In the genomic region with DNA sequence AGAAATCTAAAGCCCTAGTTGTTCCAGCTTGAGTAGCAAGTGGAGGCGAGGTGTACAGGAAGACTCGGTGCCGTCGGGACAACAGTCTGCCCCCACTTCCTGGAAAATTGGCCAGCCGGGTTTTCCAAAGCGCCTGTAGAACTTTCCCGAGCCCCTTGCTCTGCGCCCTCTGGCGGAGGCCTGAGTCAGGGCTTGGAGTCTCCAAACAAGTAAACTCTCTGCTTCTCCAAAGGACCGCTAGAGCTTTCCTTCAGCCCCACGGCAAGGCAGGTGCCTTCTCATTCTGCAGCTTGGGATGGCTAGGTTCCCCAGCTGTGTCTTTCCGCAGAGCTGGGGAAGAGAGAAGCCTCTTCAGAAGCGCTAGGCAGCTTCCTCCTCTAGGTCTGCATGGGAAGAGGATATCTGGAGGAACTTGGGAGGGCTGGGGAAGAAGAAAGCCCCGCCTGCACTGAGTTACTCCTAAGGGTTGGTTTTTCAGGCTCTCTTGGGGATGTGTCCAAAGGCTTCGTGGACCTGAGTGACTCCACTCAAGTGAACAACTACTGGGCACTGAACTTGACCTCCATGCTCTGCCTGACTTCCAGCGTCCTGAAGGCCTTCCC, we compare ENCODE assay signal across 9 cellular contexts. TPM values are rescaled to one million over a fixed set of nuclear protein-coding genes. Genes with fewer than 3 reads are reported as not detected.
DNase-seq lines count a peak whose midpoint lies in the region; ATAC-seq and TF ChIP-seq lines count a peak whose summit lies in the region.
"Had no signal": no experiment of that assay in that cellular context is flagged by ENCODE, and none has a peak within 500 bp of the region (broad histone marks: within the 10 kb centered on the region; RNA-seq: fewer than 3 reads in every experiment).

No MANE protein-coding gene starts in this region.

- POLR2A ChIA-PET in activated CD4-positive, alpha-beta memory T cell treated with anti-CD3 and anti-CD28 coated beads, Interleukin-2, amount 10 ng/mL, durations not matched to agents 7 days and 5 days (lab: Charles Lee) = interaction anchor here (0.8 kb wide), 1 partner anchor 81 kb away, joined by 3 read pairs; no protein-coding TSS in a partner anchor

- H4K20me1 ChIP-seq in BLaER1 treated with 17β-estradiol and CSF1 and Interleukin-3, amounts not matched to agents 10 nM and 100 nM = peaks cover 13 to 48% (median 31%) of the 10 kb centered on the region in 11 experiments; a peak in 21 of 22 replicates

- CTCF ChIA-PET in activated CD4-positive, alpha-beta memory T cell treated with anti-CD3 and anti-CD28 coated beads, Interleukin-2, amount 10 ng/mL, durations not matched to agents 7 days and 5 days (lab: Charles Lee) = interaction anchor here (0.6 to 3.1 kb wide), 25 partner anchors 8 to 406 kb away, joined by 3 to 15 read pairs (median 4); partner anchors contain the start of gene EGR4

- 17 to 20% methylated on average over 8 to 16 of the region's 16 CpGs for WGBS in endodermal cell (ENCODE audit: insufficient coverage in 1 of 2, insufficient read length in 1 of 2), 2 experiments

- H3K36me3 Mint-ChIP-seq in activated CD4-positive, alpha-beta memory T cell treated with anti-CD3 and anti-CD28 coated beads, Interleukin-2, amount 10 ng/mL, durations not matched to agents 7 days and 5 days (ENCODE audit: low read depth) = no peaks in the 10 kb centered on the region
- H3K36me3 Mint-ChIP-seq in endodermal cell (ENCODE audit: low read depth) (no peaks in the 10 kb centered on the region), memory B cell (no peaks in the 10 kb centered on the region)

- H3K9me3 Mint-ChIP-seq in activated CD4-positive, alpha-beta memory T cell treated with anti-CD3 and anti-CD28 coated beads, Interleukin-2, amount 10 ng/mL, durations not matched to agents 7 days and 5 days = no peaks in the 10 kb centered on the region
- H3K9me3 Mint-ChIP-seq in endodermal cell (no peaks in the 10 kb centered on the region), memory B cell (no peaks in the 10 kb centered on the region)

- H3K27ac ChIP-seq in BLaER1 treated with 17β-estradiol and CSF1 and Interleukin-3, amounts not matched to agents 10 nM and 100 nM = peak overlapping the region; percentile 13 to 70 (median 52); a peak in 17 of 22 replicates
- no peak overlapping the region for H3K27ac ChIP-seq in endodermal cell (ENCODE audit: low read depth, low read length)

- H3K4me3 ChIP-seq in BLaER1 treated with 17β-estradiol and CSF1 and Interleukin-3, amounts not matched to agents 10 nM and 100 nM = peak overlapping the region; percentile 70 to 91 (median 80)
- peak overlapping the region; percentile 89 for H3K4me3 ChIP-seq in endodermal cell (ENCODE audit: low read length)

- H3K27me3 ChIP-seq in BLaER1 treated with 17β-estradiol and CSF1 and Interleukin-3, amounts not matched to agents 10 nM and 100 nM = peaks cover 0 to 19% (median 15%) of the 10 kb centered on the region in 11 experiments; a peak in 13 of 22 replicates
- H3K27me3 ChIP-seq in endodermal cell (ENCODE audit: control insufficient read depth, insufficient read depth, low read length, poor library complexity, severe bottlenecking) = peaks cover 51% of the 10 kb centered on the region

- H3K4me2 ChIP-seq in BLaER1 treated with 17β-estradiol and CSF1 and Interleukin-3, amounts not matched to agents 10 nM and 100 nM = peak overlapping the region; percentile 83 to 98 (median 96)

- ATAC-seq in GM19372 (IDR thresholded peaks at IDR 0.05; ENCODE audit: low read depth, unreplicated experiment) = peak; percentile 44
- peak; percentile 15 for ATAC-seq in HG03520 (IDR thresholded peaks at IDR 0.05; ENCODE audit: unreplicated experiment)
- ATAC-seq in memory B cell (ENCODE audit: low read depth) = peak; percentile 49

- DNase-seq in NCI-H526 treated with DMSO at 0.1 percent for 48 hours (lab: John Stamatoyannopoulos, UW) (peak; percentile 79), endodermal cell (peak; percentile 97), memory B cell (ENCODE audit: low spot score in 2 of 2) (peak; percentile 30 to 44)
- DNase-seq in activated CD4-positive, alpha-beta memory T cell treated with anti-CD3 and anti-CD28 coated beads, Interleukin-2, amount 10 ng/mL, durations not matched to agents 7 days and 5 days = peak; percentile 54
- peak; percentile 24 for DNase-seq in stimulated activated CD8-positive, alpha-beta memory T cell treated with anti-CD3 and anti-CD28 coated beads, Interleukin-12 subunit alpha, Interleukin-12 subunit beta, amount 100 ng/mL, for 1 hour (ENCODE audit: low read depth)

- peaks cover 0 to 15% (median 11%) of the 10 kb centered on the region in 11 experiments; a peak in 13 of 22 replicates for H3K36me3 ChIP-seq in BLaER1 treated with 17β-estradiol and CSF1 and Interleukin-3, amounts not matched to agents 10 nM and 100 nM
- H3K36me3 ChIP-seq in endodermal cell (ENCODE audit: control insufficient read depth, insufficient read depth, low read length) = no peaks in the 10 kb centered on the region

- H3K27me3 Mint-ChIP-seq in activated CD4-positive, alpha-beta memory T cell treated with anti-CD3 and anti-CD28 coated beads, Interleukin-2, amount 10 ng/mL, durations not matched to agents 7 days and 5 days = peaks cover 48% of the 10 kb centered on the region
- peaks cover 46% of the 10 kb centered on the region for H3K27me3 Mint-ChIP-seq in endodermal cell (ENCODE audit: insufficient read depth)
- H3K27me3 Mint-ChIP-seq in memory B cell = peaks cover 29% of the 10 kb centered on the region

- no peaks in the 10 kb centered on the region for H3K9me3 ChIP-seq in BLaER1 treated with 17β-estradiol and CSF1 and Interleukin-3, amounts not matched to agents 10 nM and 100 nM (replicated peaks in 1 of 11)
- H3K9me3 ChIP-seq in endodermal cell (ENCODE audit: control insufficient read depth, low read length) = no peaks in the 10 kb centered on the region

- peaks cover 6% of the 10 kb centered on the region for H3K4me1 Mint-ChIP-seq in activated CD4-positive, alpha-beta memory T cell treated with anti-CD3 and anti-CD28 coated beads, Interleukin-2, amount 10 ng/mL, durations not matched to agents 7 days and 5 days
- peaks cover 5% of the 10 kb centered on the region for H3K4me1 Mint-ChIP-seq in endodermal cell
- H3K4me1 Mint-ChIP-seq in memory B cell = peaks cover 6% of the 10 kb centered on the region

- TF ChIP-seq CTCF in endodermal cell (conservative IDR thresholded peaks at IDR 0.05) = peak; percentile 97

- peak overlapping the region; percentile 66 to 81 (median 75) for H3K9ac ChIP-seq in BLaER1 treated with 17β-estradiol and CSF1 and Interleukin-3, amounts not matched to agents 10 nM and 100 nM
- no peak overlapping the region for H3K9ac ChIP-seq in endodermal cell (ENCODE audit: extremely low read depth, low read length, poor library complexity, severe bottlenecking)

- peak overlapping the region; percentile 60 for H3K4me3 Mint-ChIP-seq in activated CD4-positive, alpha-beta memory T cell treated with anti-CD3 and anti-CD28 coated beads, Interleukin-2, amount 10 ng/mL, durations not matched to agents 7 days and 5 days
- H3K4me3 Mint-ChIP-seq in endodermal cell (peak overlapping the region; percentile 62), memory B cell (peak overlapping the region; percentile 81)

- H3K27ac Mint-ChIP-seq in activated CD4-positive, alpha-beta memory T cell treated with anti-CD3 and anti-CD28 coated beads, Interleukin-2, amount 10 ng/mL, durations not matched to agents 7 days and 5 days = no peak overlapping the region
- no peak overlapping the region for H3K27ac Mint-ChIP-seq in endodermal cell
- H3K27ac Mint-ChIP-seq in memory B cell = no peak overlapping the region

- H3K4me1 ChIP-seq in BLaER1 treated with 17β-estradiol and CSF1 and Interleukin-3, amounts not matched to agents 10 nM and 100 nM = peaks cover 19 to 51% (median 33%) of the 10 kb centered on the region in 10 experiments
- H3K4me1 ChIP-seq in endodermal cell (ENCODE audit: control insufficient read depth, insufficient read depth, low read length) = no peaks in the 10 kb centered on the region

RNA-seq across cellular contexts. Expression of gene SPR, which starts 0.7 kb away (rescaled TPM):
- under 1 TPM; 0.63 to 0.71 TPM for total RNA-seq in activated CD4-positive, alpha-beta memory T cell treated with anti-CD3 and anti-CD28 coated beads, Interleukin-2, amount 10 ng/mL, durations not matched to agents 7 days and 5 days
- 10 to 100 TPM; 13.7 to 15.2 TPM for total RNA-seq in endodermal cell
- 2.5 TPM for polyA plus RNA-seq in endodermal cell (2013, experiment 1 of 2)
- polyA plus RNA-seq in endodermal cell (2013, experiment 2 of 2) = 1.7 TPM

RNA-seq across cellular contexts. Expression of gene EMX1, which starts 29.4 kb away (rescaled TPM):
- not detected for total RNA-seq in activated CD4-positive, alpha-beta memory T cell treated with anti-CD3 and anti-CD28 coated beads, Interleukin-2, amount 10 ng/mL, durations not matched to agents 7 days and 5 days
- 1 to 10 TPM in 1 of 2 donors, under 1 TPM in 1; 0.35 to 1.1 TPM for total RNA-seq in endodermal cell
- 0.25 TPM for polyA plus RNA-seq in endodermal cell (2013, experiment 1 of 2)
- 0.17 TPM for polyA plus RNA-seq in endodermal cell (2013, experiment 2 of 2)
- total RNA-seq: T-helper 1 cell treated with Interleukin-12 subunit alpha and Interleukin-12 subunit beta and Interleukin-4 antibody, amounts not matched to agents 30 ng/mL and 1 ng/mL, for 36 hours had no signal

Comparison
In these comparisons a context has a peak if more than half of its experiments do, and no peak if none do; other contexts are left out.
1. DNase-seq: peak in every context shown above with its lines; median percentile 97 in endodermal cell; 79 in NCI-H526 treated with DMSO at 0.1 percent for 48 hours; 54 in activated CD4-positive, alpha-beta memory T cell treated with anti-CD3 and anti-CD28 coated beads, Interleukin-2, amount 10 ng/mL, durations not matched to agents 7 days and 5 days; 37 in memory B cell; 24 in stimulated activated CD8-positive, alpha-beta memory T cell treated with anti-CD3 and anti-CD28 coated beads, Interleukin-12 subunit alpha, Interleukin-12 subunit beta, amount 100 ng/mL, for 1 hour.
2. RNA of gene SPR, which starts 0.7 kb away (total RNA-seq): 13.7 to 15.2 TPM in endodermal cell; 0.63 to 0.71 TPM in activated CD4-positive, alpha-beta memory T cell treated with anti-CD3 and anti-CD28 coated beads, Interleukin-2, amount 10 ng/mL, durations not matched to agents 7 days and 5 days; every median in the first group is over 4 times any median in the second.
3. Peak in every context shown above with its lines, with median percentiles within 50 percentile points of each other: ATAC-seq and H3K4me3 Mint-ChIP-seq.